20 cellular contexts compared by ENCODE assay signal in the genomic region with DNA sequence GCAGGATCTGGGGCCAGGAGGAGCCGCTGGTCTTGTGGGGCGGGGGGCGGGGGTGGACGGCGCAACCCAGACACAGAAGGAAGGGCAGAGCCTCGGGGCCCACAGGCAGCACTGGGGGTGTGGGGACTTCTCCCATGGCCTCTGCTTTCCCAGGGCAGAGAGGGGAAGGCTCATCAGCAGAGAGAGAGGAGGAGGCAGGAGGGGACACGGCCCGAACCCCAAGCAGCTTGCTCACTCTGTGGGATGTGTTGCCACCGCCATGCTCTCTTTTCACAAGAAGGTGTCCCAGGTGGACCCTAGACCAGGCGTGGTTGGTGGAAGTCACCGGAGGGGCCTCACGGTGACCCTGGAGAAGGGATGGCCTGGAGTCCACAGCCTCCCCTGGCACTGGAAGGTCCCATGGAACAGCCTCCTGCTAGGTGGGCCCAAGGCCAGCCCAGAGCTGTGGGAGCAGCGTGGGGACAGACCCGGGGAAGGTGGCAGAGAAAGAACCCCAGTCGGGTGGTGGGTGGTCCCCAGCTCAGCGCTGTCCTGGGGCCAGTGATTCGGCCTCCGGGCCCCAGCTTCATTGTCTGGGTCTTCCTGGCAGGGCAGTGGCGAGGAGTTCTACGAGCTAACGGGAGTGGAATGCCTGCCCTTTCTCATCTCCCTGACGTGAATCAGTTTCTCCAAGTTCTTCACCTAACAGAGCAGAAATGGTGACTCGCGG. TPM values are rescaled to one million over a fixed set of nuclear protein-coding genes. Genes with fewer than 3 reads are reported as not detected.
DNase-seq lines count a peak whose midpoint lies in the region; ATAC-seq, FAIRE-seq and TF ChIP-seq lines count a peak whose summit lies in the region.
"Had no signal": no experiment of that assay in that cellular context is flagged by ENCODE, and none has a peak within 500 bp of the region (broad histone marks: within the 10 kb centered on the region; RNA-seq: fewer than 3 reads in every experiment).

No MANE protein-coding gene starts in this region.

- no peak overlapping the region for H3K56ac ChIP-seq in H1 (replicated peaks; ENCODE audit: insufficient read length, low read depth, low read length)

- POLR2A ChIA-PET in H1 (lab: Charles Lee; ENCODE audit: partially characterized antibody), result no interaction called here

- H4K91ac ChIP-seq in H1 (replicated peaks; ENCODE audit: insufficient read length, low read length) (no peak overlapping the region), neuronal stem cell (ENCODE audit: low read depth, low read length, poor library complexity) (no peak overlapping the region)

- no peaks in the 10 kb centered on the region for H3K9me3 ChIP-seq in H1 (ENCODE audit: insufficient read depth in 2 of 2, low read depth in 1 of 2, low read length in 1 of 2)
- no peaks in the 10 kb centered on the region for H3K9me3 ChIP-seq in neuronal stem cell (replicated peaks in 1 of 2; ENCODE audit: control insufficient read depth in 2 of 2, insufficient read depth in 1 of 2, low read depth in 1 of 2, low read length in 2 of 2)
- H3K9me3 ChIP-seq: Peyer's patch had no signal

- H3K27ac ChIP-seq in H1 (ENCODE audit: low read depth, low read length) (no peak overlapping the region), neuronal stem cell (replicated peaks; ENCODE audit: low read length) (no peak overlapping the region)
- H3K27ac ChIP-seq: HL-60, KMS-11 had no signal

- no peak for TF ChIP-seq CTCF in H1 (IDR thresholded peaks at IDR 0.05; ENCODE audit: control extremely low read depth in 1 of 3, insufficient read depth in 1 of 3, low read depth in 1 of 3, low read length in 3 of 3)

- H2BK20ac ChIP-seq in H1 (ENCODE audit: low read length), result no peak overlapping the region

- H3K79me2 ChIP-seq in H1 (ENCODE audit: control insufficient read depth in 1 of 2, insufficient read depth in 2 of 2, low read length in 2 of 2), result no peaks in the 10 kb centered on the region

- H3K9me3 Mint-ChIP-seq in stimulated activated naive CD8-positive, alpha-beta T cell treated with anti-CD3 and anti-CD28 coated beads, Interleukin-15, amount 100 ng/mL, for 72 hours, result no peaks in the 10 kb centered on the region

- H3K9ac ChIP-seq in H1 (replicated peaks in 1 of 4; ENCODE audit: extremely low read depth in 1 of 4, low read depth in 3 of 4, low read length in 3 of 4) (no peak overlapping the region), neuronal stem cell (ENCODE audit: low read depth, low read length, poor library complexity) (no peak overlapping the region)
- H3K9ac ChIP-seq: KMS-11 had no signal

- no peak overlapping the region for H3K4me3 Mint-ChIP-seq in stimulated activated naive CD8-positive, alpha-beta T cell treated with anti-CD3 and anti-CD28 coated beads, Interleukin-15, amount 100 ng/mL, for 72 hours
- H3K4me3 Mint-ChIP-seq: B cell; CD8-positive, alpha-beta T cell had no signal

- H2AFZ ChIP-seq in H1 (ENCODE audit: low read length) (no peak overlapping the region), neuronal stem cell (ENCODE audit: low read length) (peak overlapping the region; percentile 26)

- no peak for TF ChIP-seq POLR2A in H1 (IDR thresholded peaks at IDR 0.05; ENCODE audit: control extremely low read depth in 1 of 2, low read depth in 2 of 2, low read length in 2 of 2)

- peaks cover 20% of the 10 kb centered on the region for H3K27me3 Mint-ChIP-seq in stimulated activated naive CD8-positive, alpha-beta T cell treated with anti-CD3 and anti-CD28 coated beads, Interleukin-15, amount 100 ng/mL, for 72 hours

- H3K18ac ChIP-seq in H1 (ENCODE audit: extremely low read depth, low read length), result no peak overlapping the region
- H3K18ac ChIP-seq in neuronal stem cell (ENCODE audit: low read length), result peak overlapping the region; percentile 79

- no peaks in the 10 kb centered on the region for H3K4me1 Mint-ChIP-seq in stimulated activated naive CD8-positive, alpha-beta T cell treated with anti-CD3 and anti-CD28 coated beads, Interleukin-15, amount 100 ng/mL, for 72 hours
- H3K4me1 Mint-ChIP-seq: B cell had no signal

- H3K23me2 ChIP-seq in H1 (ENCODE audit: low read depth, low read length), result no peaks in the 10 kb centered on the region

- no peaks in the 10 kb centered on the region for H4K20me1 ChIP-seq in H1 (replicated peaks in 1 of 2; ENCODE audit: control insufficient read depth in 1 of 2, insufficient read depth in 2 of 2, low read length in 2 of 2)

- peak; percentile 22 for ATAC-seq in stimulated activated naive CD8-positive, alpha-beta T cell treated with anti-CD3 and anti-CD28 coated beads, Interleukin-15, amount 100 ng/mL, for 72 hours
- no peak for ATAC-seq in stimulated activated naive CD8-positive, alpha-beta T cell treated with anti-CD3 and anti-CD28 coated beads, Interleukin-15, Interleukin-2, amounts not matched to agents 100 U/mL and 50 U/mL, for 24 hours
- ATAC-seq: CD8-positive, alpha-beta T cell had no signal

- 91% methylated on average over 12 of the region's 24 CpGs; no CpG with 5 or more reads in 1 of the 2 experiments for WGBS in H1 (ENCODE audit: extremely low coverage in 1 of 2, insufficient coverage in 1 of 2, insufficient read length in 1 of 2, insufficient replicate concordance in 2 of 2, low coverage in 1 of 2, low lambda C conversion rate in 2 of 2, missing lambda C conversion rate in 1 of 2), 2 experiments
- WGBS in neuronal stem cell (ENCODE audit: extremely low coverage in 2 of 2, insufficient read length in 2 of 2, insufficient replicate concordance in 1 of 2), 2 donors, result no CpG with 5 or more reads among the region's 24 CpGs

- no peak overlapping the region for H3K27ac Mint-ChIP-seq in stimulated activated naive CD8-positive, alpha-beta T cell treated with anti-CD3 and anti-CD28 coated beads, Interleukin-15, amount 100 ng/mL, for 72 hours
- H3K27ac Mint-ChIP-seq: B cell; CD8-positive, alpha-beta T cell had no signal

- H3K79me1 ChIP-seq in H1 (ENCODE audit: low read depth, low read length), result no peaks in the 10 kb centered on the region
- H3K79me1 ChIP-seq in neuronal stem cell (ENCODE audit: low read depth, low read length), result no peaks in the 10 kb centered on the region

- no peak overlapping the region for H2BK15ac ChIP-seq in H1 (ENCODE audit: low read length)
- H2BK15ac ChIP-seq in neuronal stem cell (ENCODE audit: low read length), result no peak overlapping the region

- DNase-seq in stimulated activated naive CD8-positive, alpha-beta T cell treated with anti-CD3 and anti-CD28 coated beads, Interleukin-15, amount 100 ng/mL, for 72 hours, result no peak
- DNase-seq in stimulated activated naive CD8-positive, alpha-beta T cell treated with anti-CD3 and anti-CD28 coated beads, Interleukin-15, Interleukin-2, amounts not matched to agents 100 U/mL and 50 U/mL, for 24 hours, result no peak
- DNase-seq in H1 (ENCODE audit: low read depth in 1 of 2, low spot score in 2 of 2) (peak in 1 of 2 experiments; percentile 26), neuronal stem cell (ENCODE audit: low spot score) (no peak), HTR-8/SVneo (ENCODE audit: insufficient read length, low spot score) (no peak), NCI-H2227 treated with DMSO at 0.1 percent for 48 hours (lab: John Stamatoyannopoulos, UW) (no peak), MV-4-11 (lab: John Stamatoyannopoulos, UW) (no peak)
- DNase-seq: DND-41, GDM1, MM.1S, NCI-H1930, NCI-H2171, NCI-H510A treated with DMSO at 0.1 percent for 48 hours, Peyer's patch, SHP77 had no signal

- H2BK5ac ChIP-seq in H1 (ENCODE audit: low read depth, low read length) (no peak overlapping the region), neuronal stem cell (ENCODE audit: low read length) (peak overlapping the region; percentile 10)

- H2AK5ac ChIP-seq in H1 (ENCODE audit: low read depth, low read length), result no peak overlapping the region
- peak overlapping the region; percentile 32 for H2AK5ac ChIP-seq in neuronal stem cell (ENCODE audit: low read depth, low read length)

- H3K14ac ChIP-seq in H1 (ENCODE audit: insufficient read length), result no peak overlapping the region
- no peak overlapping the region for H3K14ac ChIP-seq in neuronal stem cell (ENCODE audit: low read length)

- no peak overlapping the region for H3K4ac ChIP-seq in H1 (replicated peaks; ENCODE audit: insufficient read length, low read depth, low read length)
- H3K4ac ChIP-seq in neuronal stem cell (ENCODE audit: low read length), result no peak overlapping the region

- H3K23ac ChIP-seq in H1 (ENCODE audit: insufficient read length), result no peak overlapping the region
- peak overlapping the region; percentile 49 for H3K23ac ChIP-seq in neuronal stem cell (ENCODE audit: low read depth, low read length, poor library complexity)

- H3K4me1 ChIP-seq in H1 (replicated peaks in 1 of 4; ENCODE audit: control insufficient read depth in 3 of 4, insufficient read depth in 4 of 4, low read length in 3 of 4) (no peaks in the 10 kb centered on the region), neuronal stem cell (ENCODE audit: control insufficient read depth in 2 of 2, insufficient read depth in 1 of 2, low read depth in 1 of 2, low read length in 2 of 2) (peaks cover 4 to 8% of the 10 kb centered on the region in 2 donors)
- H3K4me1 ChIP-seq: Peyer's patch had no signal

- H3K4me2 ChIP-seq in H1 (ENCODE audit: insufficient read depth in 1 of 2, low read depth in 2 of 2, low read length in 2 of 2) (no peak overlapping the region), neuronal stem cell (ENCODE audit: insufficient read depth, low read length, poor library complexity, severe bottlenecking) (no peak overlapping the region)
- H3K4me2 ChIP-seq: KMS-11 had no signal

- TF ChIP-seq EP300 in H1 (IDR thresholded peaks at IDR 0.05; ENCODE audit: borderline replicate concordance in 1 of 2, low read depth in 2 of 2, low read length in 2 of 2), result no peak

- H4K8ac ChIP-seq in H1 (ENCODE audit: extremely low read depth, insufficient read depth, low read length) (peak overlapping the region; percentile 36; the same call in 1 of the 2 replicates), neuronal stem cell (ENCODE audit: low read depth, low read length) (no peak overlapping the region)

- H3K36me3 ChIP-seq in H1 (ENCODE audit: control insufficient read depth in 2 of 4, insufficient read depth in 4 of 4, low read length in 3 of 4) (no peaks in the 10 kb centered on the region), neuronal stem cell (replicated peaks in 1 of 2; ENCODE audit: control insufficient read depth in 2 of 2, insufficient read depth in 2 of 2, low read length in 2 of 2) (no peaks in the 10 kb centered on the region)
- H3K36me3 ChIP-seq: Peyer's patch had no signal

- H3K27me3 ChIP-seq in H1 (replicated peaks in 1 of 4; ENCODE audit: control insufficient read depth in 3 of 4, extremely low read depth in 1 of 4, insufficient read depth in 3 of 4, low read length in 3 of 4) (no peaks in the 10 kb centered on the region), neuronal stem cell (ENCODE audit: control insufficient read depth in 3 of 3, insufficient read depth in 3 of 3, low read depth in 1 of 3, low read length in 3 of 3) (no peaks in the 10 kb centered on the region)
- H3K27me3 ChIP-seq: Peyer's patch had no signal

- no peak for FAIRE-seq in H1 (lab: Jason Lieb, UNC)
- FAIRE-seq in HTR-8/SVneo (lab: Jason Lieb, UNC), result no peak
- FAIRE-seq: GM12892 had no signal

- H4K5ac ChIP-seq in H1 (ENCODE audit: insufficient read length, low read depth, low read length), result no peak overlapping the region

- CTCF ChIA-PET in H1 (lab: Charles Lee; ENCODE audit: partially characterized antibody), result interaction anchor here (0.6 to 1.6 kb wide), 2 partner anchors 105 to 234 kb away, joined by 3 to 6 read pairs; no protein-coding TSS in a partner anchor

- H2BK12ac ChIP-seq in H1 (ENCODE audit: low read depth, low read length), result no peak overlapping the region
- no peak overlapping the region for H2BK12ac ChIP-seq in neuronal stem cell (ENCODE audit: low read length)

- H2BK120ac ChIP-seq in H1 (replicated peaks; ENCODE audit: low read depth, low read length) (no peak overlapping the region), neuronal stem cell (ENCODE audit: low read depth, low read length) (no peak overlapping the region)

- H3K4me3 ChIP-seq in H1 (ENCODE audit: extremely low read depth in 1 of 4, insufficient read depth in 2 of 4, low read depth in 3 of 4, low read length in 4 of 4) (no peak overlapping the region), neuronal stem cell (ENCODE audit: low read length in 2 of 2) (no peak overlapping the region)
- H3K4me3 ChIP-seq: Peyer's patch had no signal

- TF ChIP-seq RAD21 in H1 (IDR thresholded peaks at IDR 0.05 in 1 of 2, conservative IDR thresholded peaks at IDR 0.05 in 1 of 2; ENCODE audit: low read depth in 2 of 2, low read length in 2 of 2), result no peak

RNA-seq across cellular contexts. Expression of a gene that starts 46.8 kb away (rescaled TPM):
- 3.3 and 4.0 TPM in 2 replicates for total RNA-seq in H1 (2021; fragmentation: NEBNext Ultra II Directional; extraction: Animal tissue kit (Norgen Biotek cat#: 25700))
- 1.9 and 2.4 TPM in 2 replicates for polyA plus RNA-seq in H1 (2011; rRNA removed)
- polyA plus RNA-seq in H1 (2011; cell fraction: cytosol; rRNA removed), result 1.8 TPM
- polyA plus RNA-seq in H1 (2011; cell fraction: nucleus; rRNA removed), result 4.9 TPM
- polyA plus RNA-seq in H1 (2012, experiment 1 of 2), result 2.3 to 2.9 TPM (median 2.5 TPM) in 4 replicates
- 1.00 TPM for polyA plus RNA-seq in H1 (2012, experiment 2 of 2)
- 3.3 TPM for polyA plus RNA-seq in H1 (2013, experiment 1 of 2)
- 2.5 TPM for polyA plus RNA-seq in H1 (2013, experiment 2 of 2)
- 3.7 and 3.8 TPM in 2 replicates for polyA minus RNA-seq in H1 (2011; rRNA and poly(A)+ RNA removed)
- polyA minus RNA-seq in H1 (2011; cell fraction: cytosol; rRNA and poly(A)+ RNA removed), result 8.7 TPM
- polyA minus RNA-seq in H1 (2011; cell fraction: nucleus; rRNA and poly(A)+ RNA removed), result 5.3 TPM
- polyA plus RNA-seq in neuronal stem cell (2013, experiment 1 of 2), result 2.0 TPM
- polyA plus RNA-seq in neuronal stem cell (2013, experiment 2 of 2), result 1.8 TPM
